Comparison of ENCODE assay signal across 13 cellular contexts in genomic region chr4:169341490-169341889, GRCh38.
DNase-seq lines count a peak whose midpoint lies in the region; ATAC-seq and TF ChIP-seq lines count a peak whose summit lies in the region.
"Had no signal": no experiment of that assay in that cellular context is flagged by ENCODE, and none has a peak within 500 bp of the region (broad histone marks: within the 10 kb centered on the region; RNA-seq: fewer than 3 reads in every experiment).

No MANE protein-coding gene starts in this region.

- H3K36me3 ChIP-seq in body of pancreas (replicated peaks in 1 of 2; ENCODE audit: insufficient read depth in 1 of 2, low read depth in 2 of 2) (no peaks in the 10 kb centered on the region), A673 (ENCODE audit: insufficient read depth, low read length, poor library complexity, severe bottlenecking) (no peaks in the 10 kb centered on the region)
- H3K36me3 ChIP-seq: gastroesophageal sphincter had no signal

- peaks cover 0 to 2% (median 0%) of the 10 kb centered on the region in 9 donors for H3K9me3 Mint-ChIP-seq in naive thymus-derived CD8-positive, alpha-beta T cell
- H3K9me3 Mint-ChIP-seq: central memory CD8-positive, alpha-beta T cell had no signal

- no peak overlapping the region for H3K27ac Mint-ChIP-seq in naive thymus-derived CD8-positive, alpha-beta T cell
- H3K27ac Mint-ChIP-seq: progenitor cell of endocrine pancreas had no signal

- H3K36me3 Mint-ChIP-seq in naive thymus-derived CD8-positive, alpha-beta T cell: no peaks in the 10 kb centered on the region

- in situ Hi-C loops in GM13976 (cut with MboI; ENCODE audit: low sequenced_read_pairs, unreplicated experiment): no loop called here

- no peak overlapping the region for H3K4me3 Mint-ChIP-seq in naive thymus-derived CD8-positive, alpha-beta T cell
- H3K4me3 Mint-ChIP-seq: central memory CD8-positive, alpha-beta T cell had no signal

- ATAC-seq in GM19463 (IDR thresholded peaks at IDR 0.05; ENCODE audit: unreplicated experiment): peak; percentile 70
- peak; percentile 52 for ATAC-seq in HG02981 (IDR thresholded peaks at IDR 0.05; ENCODE audit: unreplicated experiment)
- peak; percentile 41 for ATAC-seq in body of pancreas
- ATAC-seq in naive thymus-derived CD8-positive, alpha-beta T cell: no peak
- ATAC-seq: gastroesophageal sphincter had no signal

- TF ChIP-seq POLR2A in body of pancreas (IDR thresholded peaks at IDR 0.05): no peak

- intact Hi-C loops in body of pancreas (cut with DNase I) (no loop called here), A673 (cut with micrococcal nuclease; ENCODE audit: unreplicated experiment) (no loop called here)

- DNase-seq in EH (ENCODE audit: low read depth): peak; percentile 44
- DNase-seq in body of pancreas: peak; percentile 55 to 88 (median 77)
- DNase-seq in A673 (ENCODE audit: low spot score): no peak
- DNase-seq in naive thymus-derived CD8-positive, alpha-beta T cell: no peak
- no peak for DNase-seq in GM13976 (ENCODE audit: low spot score)
- DNase-seq in stimulated activated CD4-positive, alpha-beta T cell treated with anti-CD3 and anti-CD28 coated beads, Interleukin-4, amount 100 ng/mL, for 4 hours: no peak
- DNase-seq: GDM1, trophoblast cell had no signal

- H3K4me1 ChIP-seq in body of pancreas (peaks cover 25% of the 10 kb centered on the region), A673 (ENCODE audit: insufficient read depth, low read length, poor library complexity, severe bottlenecking) (no peaks in the 10 kb centered on the region)
- H3K4me1 ChIP-seq: gastroesophageal sphincter had no signal

- H3K4me3 ChIP-seq in body of pancreas (no peak overlapping the region), A673 (ENCODE audit: low read depth, low read length, poor library complexity, severe bottlenecking) (no peak overlapping the region)
- H3K4me3 ChIP-seq: gastroesophageal sphincter had no signal

- H3K4me1 Mint-ChIP-seq in naive thymus-derived CD8-positive, alpha-beta T cell: no peaks in the 10 kb centered on the region
- H3K4me1 Mint-ChIP-seq: central memory CD8-positive, alpha-beta T cell had no signal

- CTCF ChIA-PET in A673 (lab: Charles Lee): no interaction called here

- TF ChIP-seq CTCF in body of pancreas (IDR thresholded peaks at IDR 0.05): no peak
- no peak for TF ChIP-seq CTCF in A673 (conservative IDR thresholded peaks at IDR 0.05; ENCODE audit: low read depth, low read length)
- no peak for TF ChIP-seq CTCF in GM13976 (IDR thresholded peaks at IDR 0.05; ENCODE audit: borderline replicate concordance, control extremely low read depth, extremely low read depth, insufficient read depth, missing control alignments)

- BruUV-seq in A673 (replicated peaks; lab: Mats Ljungman, UMichigan): no TSS peak

- H3K9me3 ChIP-seq in body of pancreas (no peaks in the 10 kb centered on the region), A673 (ENCODE audit: low read depth, low read length, poor library complexity, severe bottlenecking) (no peaks in the 10 kb centered on the region)
- H3K9me3 ChIP-seq: gastroesophageal sphincter had no signal

- H3K27ac ChIP-seq in body of pancreas (peak overlapping the region; percentile 59 to 84 (median 73)), A673 (ENCODE audit: low read depth, low read length, poor library complexity, severe bottlenecking) (no peak overlapping the region)
- H3K27ac ChIP-seq: gastroesophageal sphincter had no signal

- WGBS in body of pancreas, 2 donors: 45 to 48% methylated on average over 3 to 4 of the region's 4 CpGs

- H3K27me3 ChIP-seq in body of pancreas (no peaks in the 10 kb centered on the region), A673 (replicated peaks; ENCODE audit: insufficient read depth, low read depth, low read length, poor library complexity) (no peaks in the 10 kb centered on the region)
- H3K27me3 ChIP-seq: gastroesophageal sphincter had no signal

- POLR2A ChIA-PET in A673 (lab: Charles Lee; ENCODE audit: low non-redundant PET): no interaction called here
- POLR2A ChIA-PET in naive thymus-derived CD8-positive, alpha-beta T cell (lab: Charles Lee): no interaction called here

- peaks cover 0 to 2% (median 0%) of the 10 kb centered on the region in 5 donors for H3K27me3 Mint-ChIP-seq in naive thymus-derived CD8-positive, alpha-beta T cell
- H3K27me3 Mint-ChIP-seq: central memory CD8-positive, alpha-beta T cell; progenitor cell of endocrine pancreas had no signal

Comparison
In these comparisons a context has a peak if more than half of its experiments do, and no peak if none do; other contexts are left out.
1. DNase-seq: peak in EH (single experiment) and body of pancreas (4 of 4); none in A673 (single experiment), naive thymus-derived CD8-positive, alpha-beta T cell (0 of 10), GM13976 (single experiment) and stimulated activated CD4-positive, alpha-beta T cell treated with anti-CD3 and anti-CD28 coated beads, Interleukin-4, amount 100 ng/mL, for 4 hours (0 of 2).
2. ATAC-seq: peak in GM19463 (single experiment), HG02981 (single experiment) and body of pancreas (single experiment); none in naive thymus-derived CD8-positive, alpha-beta T cell (0 of 2).